Comparison of ENCODE assay signal across 1 cellular context in the genomic region with DNA sequence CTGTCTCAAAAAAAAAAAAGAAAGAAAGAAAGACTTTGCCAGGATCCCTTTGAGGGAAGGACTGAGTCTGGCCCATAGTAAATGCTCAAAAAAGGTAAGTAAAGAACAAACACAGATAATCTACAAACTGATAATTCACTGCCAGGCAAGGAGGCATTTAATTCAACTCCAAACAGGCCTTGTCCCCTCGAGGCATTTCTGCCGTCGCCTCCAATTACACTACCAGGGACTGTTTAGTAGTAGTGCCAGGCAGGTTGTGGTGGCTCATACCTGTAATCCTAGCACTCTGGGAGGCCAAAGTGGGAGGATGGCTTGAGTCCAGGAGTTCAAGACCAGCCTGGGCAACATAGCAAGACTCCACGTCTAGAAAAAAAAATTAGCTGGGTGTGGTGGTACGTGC.
A peak's percentile ranks its signal among the peaks of the same experiment; 100 is the strongest.
TF ChIP-seq lines count a peak whose summit lies in the region.

No MANE protein-coding gene starts in this region.

TF ChIP-seq in HepG2, 621 proteins besides CTCF, POLR2A, EP300 and RAD21:
- TF ChIP-seq FOSL2 (CRISPR knock-in tag; IDR thresholded peaks at IDR 0.05) (no peak), ZNF121 (CRISPR knock-in tag; IDR thresholded peaks at IDR 0.05) (peak; percentile 46; the same call in 1 of the 2 replicates)
